ENCODE assay signal across 1 cellular context in the genomic region with DNA sequence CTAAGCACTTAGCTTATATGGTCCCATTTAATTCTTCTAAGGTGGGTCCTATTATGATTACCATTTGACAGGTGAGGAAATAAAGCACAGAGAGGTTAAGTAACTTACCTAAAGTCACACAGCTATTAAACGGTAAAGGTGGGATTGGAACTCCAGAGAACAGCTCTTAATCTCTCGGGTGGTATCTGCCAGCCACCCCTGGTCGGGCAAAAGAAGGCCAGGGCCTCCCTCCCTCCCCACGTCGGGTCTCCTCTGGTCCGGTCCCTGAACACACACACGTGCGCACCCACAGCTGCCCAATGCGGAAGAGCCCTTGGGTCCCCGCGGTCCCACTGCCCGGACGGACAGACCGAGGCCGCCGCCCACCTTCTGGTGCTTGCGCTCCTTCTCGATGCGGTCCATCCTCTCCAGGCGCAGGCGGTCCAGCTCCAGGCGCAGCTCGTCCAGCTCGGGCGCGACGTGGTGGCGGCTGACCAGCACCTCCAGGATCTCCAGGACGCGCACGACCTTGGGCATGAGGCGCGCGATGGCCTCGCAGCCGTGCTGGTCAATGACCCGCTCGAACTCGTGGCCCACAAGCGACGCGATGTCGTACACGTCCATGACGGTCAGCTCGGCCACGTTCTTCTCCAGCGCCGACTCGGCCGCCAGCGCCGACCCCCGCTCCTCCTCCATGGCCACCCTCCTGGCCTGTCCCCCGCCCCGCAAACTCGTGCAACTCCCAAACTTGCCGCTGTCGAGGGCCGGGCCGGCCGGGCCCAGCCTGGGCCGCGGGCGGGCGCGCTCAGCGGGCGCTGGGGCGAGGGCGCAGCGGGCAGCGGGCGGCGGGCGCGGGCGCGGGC.
TF ChIP-seq lines count a peak whose summit lies in the region.

No MANE protein-coding gene starts in this region.

TF ChIP-seq in K562, 482 proteins besides CTCF, POLR2A, EP300 and RAD21 (continued from another document and continues in another):
- TF ChIP-seq, protein P1, sequence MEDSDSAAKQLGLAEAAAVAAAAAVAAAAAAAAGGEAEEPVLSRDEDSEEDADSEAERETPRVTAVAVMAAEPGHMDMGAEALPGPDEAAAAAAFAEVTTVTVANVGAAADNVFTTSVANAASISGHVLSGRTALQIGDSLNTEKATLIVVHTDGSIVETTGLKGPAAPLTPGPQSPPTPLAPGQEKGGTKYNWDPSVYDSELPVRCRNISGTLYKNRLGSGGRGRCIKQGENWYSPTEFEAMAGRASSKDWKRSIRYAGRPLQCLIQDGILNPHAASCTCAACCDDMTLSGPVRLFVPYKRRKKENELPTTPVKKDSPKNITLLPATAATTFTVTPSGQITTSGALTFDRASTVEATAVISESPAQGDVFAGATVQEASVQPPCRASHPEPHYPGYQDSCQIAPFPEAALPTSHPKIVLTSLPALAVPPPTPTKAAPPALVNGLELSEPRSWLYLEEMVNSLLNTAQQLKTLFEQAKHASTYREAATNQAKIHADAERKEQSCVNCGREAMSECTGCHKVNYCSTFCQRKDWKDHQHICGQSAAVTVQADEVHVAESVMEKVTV (CRISPR knock-in tag; IDR thresholded peaks at IDR 0.05) = no peak
- TF ChIP-seq FOXJ2 (tag; IDR thresholded peaks at IDR 0.05) (no peak), SIRT6 (IDR thresholded peaks at IDR 0.05; ENCODE audit: low read depth, low read length) (no peak), FIP1L1 (IDR thresholded peaks at IDR 0.05; ENCODE audit: low read depth, low read length, poor library complexity, severe bottlenecking) (peak; percentile 82), ZBTB8A (IDR thresholded peaks at IDR 0.05; ENCODE audit: partially characterized antibody) (no peak), ZNF174 (CRISPR knock-in tag; IDR thresholded peaks at IDR 0.05) (no peak), SAP30 (IDR thresholded peaks at IDR 0.05; ENCODE audit: borderline replicate concordance, insufficient read depth, low read depth, low read length, poor library complexity, severe bottlenecking) (peak; percentile 55), ZNF165 (CRISPR knock-in tag; IDR thresholded peaks at IDR 0.05; ENCODE audit: borderline replicate concordance) (no peak), HDAC3 (IDR thresholded peaks at IDR 0.05; ENCODE audit: borderline replicate concordance, partially characterized antibody) (no peak), MXD1 (CRISPR knock-in tag; IDR thresholded peaks at IDR 0.05; ENCODE audit: borderline replicate concordance, poor library complexity, severe bottlenecking) (no peak), POLR3G (IDR thresholded peaks at IDR 0.05; ENCODE audit: extremely low read depth, insufficient read length, insufficient replicate concordance) (no peak), SRSF9 (IDR thresholded peaks at IDR 0.05; ENCODE audit: borderline replicate concordance, low read depth, low read length) (no peak), MCM3 (IDR thresholded peaks at IDR 0.05) (no peak), ZNF143 (CRISPR knock-in tag; IDR thresholded peaks at IDR 0.05) (peak; percentile 43; the same call in 1 of the 2 replicates), SMAD3 (CRISPR knock-in tag; conservative IDR thresholded peaks at IDR 0.05) (no peak), PHTF2 (CRISPR knock-in tag; IDR thresholded peaks at IDR 0.05) (no peak), MNT (conservative IDR thresholded peaks at IDR 0.05) (peak; percentile 52 to 73), JUN (IDR thresholded peaks at IDR 0.05; ENCODE audit: borderline replicate concordance, low read depth, low read length) (no peak), JUN (CRISPR knock-in tag; IDR thresholded peaks at IDR 0.05; ENCODE audit: borderline replicate concordance) (peak; percentile 68; the same call in 1 of the 2 replicates), FOXP1 (CRISPR knock-in tag; IDR thresholded peaks at IDR 0.05) (peak; percentile 59; the same call in 1 of the 2 replicates), SMC3 (conservative IDR thresholded peaks at IDR 0.05; ENCODE audit: insufficient read depth, low read depth, low read length) (no peak), TCF7L2 (IDR thresholded peaks at IDR 0.05; ENCODE audit: low read depth, low read length) (no peak), MBD2 (IDR thresholded peaks at IDR 0.05; ENCODE audit: borderline replicate concordance, low read depth) (peak; percentile 32; the same call in 1 of the 2 replicates), BCOR (IDR thresholded peaks at IDR 0.05) (peak; percentile 98), SAFB2 (IDR thresholded peaks at IDR 0.05; ENCODE audit: borderline replicate concordance, low read depth, low read length, severe bottlenecking) (no peak), SMARCA5 (IDR thresholded peaks at IDR 0.05) (peak; percentile 96), TBP (optimal IDR thresholded peaks at IDR 0.05; ENCODE audit: low read depth, low read length) (peak; percentile 23), CHD1 (IDR thresholded peaks at IDR 0.05; ENCODE audit: low read length) (peak; percentile 68), HLTF (IDR thresholded peaks at IDR 0.05) (no peak), KLF6 (CRISPR knock-in tag; IDR thresholded peaks at IDR 0.05; ENCODE audit: borderline replicate concordance) (no peak), SRSF3 (IDR thresholded peaks at IDR 0.05; ENCODE audit: insufficient read depth, low read length) (no peak), PHF20 (IDR thresholded peaks at IDR 0.05; ENCODE audit: partially characterized antibody) (peak; percentile 44), RBM22 (IDR thresholded peaks at IDR 0.05; ENCODE audit: low read depth, low read length, poor library complexity, severe bottlenecking) (peak; percentile 14), ZBTB49 (CRISPR knock-in tag; IDR thresholded peaks at IDR 0.05; ENCODE audit: borderline replicate concordance) (no peak), ARNT (IDR thresholded peaks at IDR 0.05) (0 out of 4 replicates have a peak, but pooled peaks of 1 of the 2 experiments have one; percentile 23), NR1H2 (CRISPR knock-in tag; IDR thresholded peaks at IDR 0.05) (no peak; the same call in 1 of the 2 replicates), ZNF511 (CRISPR knock-in tag; IDR thresholded peaks at IDR 0.05) (peak; percentile 92), ZEB2 (IDR thresholded peaks at IDR 0.05) (no peak), HDAC8 (tag; IDR thresholded peaks at IDR 0.05) (no peak)
- TF ChIP-seq, protein P2, sequence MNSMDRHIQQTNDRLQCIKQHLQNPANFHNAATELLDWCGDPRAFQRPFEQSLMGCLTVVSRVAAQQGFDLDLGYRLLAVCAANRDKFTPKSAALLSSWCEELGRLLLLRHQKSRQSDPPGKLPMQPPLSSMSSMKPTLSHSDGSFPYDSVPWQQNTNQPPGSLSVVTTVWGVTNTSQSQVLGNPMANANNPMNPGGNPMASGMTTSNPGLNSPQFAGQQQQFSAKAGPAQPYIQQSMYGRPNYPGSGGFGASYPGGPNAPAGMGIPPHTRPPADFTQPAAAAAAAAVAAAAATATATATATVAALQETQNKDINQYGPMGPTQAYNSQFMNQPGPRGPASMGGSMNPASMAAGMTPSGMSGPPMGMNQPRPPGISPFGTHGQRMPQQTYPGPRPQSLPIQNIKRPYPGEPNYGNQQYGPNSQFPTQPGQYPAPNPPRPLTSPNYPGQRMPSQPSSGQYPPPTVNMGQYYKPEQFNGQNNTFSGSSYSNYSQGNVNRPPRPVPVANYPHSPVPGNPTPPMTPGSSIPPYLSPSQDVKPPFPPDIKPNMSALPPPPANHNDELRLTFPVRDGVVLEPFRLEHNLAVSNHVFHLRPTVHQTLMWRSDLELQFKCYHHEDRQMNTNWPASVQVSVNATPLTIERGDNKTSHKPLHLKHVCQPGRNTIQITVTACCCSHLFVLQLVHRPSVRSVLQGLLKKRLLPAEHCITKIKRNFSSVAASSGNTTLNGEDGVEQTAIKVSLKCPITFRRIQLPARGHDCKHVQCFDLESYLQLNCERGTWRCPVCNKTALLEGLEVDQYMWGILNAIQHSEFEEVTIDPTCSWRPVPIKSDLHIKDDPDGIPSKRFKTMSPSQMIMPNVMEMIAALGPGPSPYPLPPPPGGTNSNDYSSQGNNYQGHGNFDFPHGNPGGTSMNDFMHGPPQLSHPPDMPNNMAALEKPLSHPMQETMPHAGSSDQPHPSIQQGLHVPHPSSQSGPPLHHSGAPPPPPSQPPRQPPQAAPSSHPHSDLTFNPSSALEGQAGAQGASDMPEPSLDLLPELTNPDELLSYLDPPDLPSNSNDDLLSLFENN (IDR thresholded peaks at IDR 0.05; ENCODE audit: low read depth in 2 of 2, low read length in 2 of 2) = peak in 1 of 2 experiments; percentile 9; a peak in 1 of 4 replicates
- TF ChIP-seq, protein P3, sequence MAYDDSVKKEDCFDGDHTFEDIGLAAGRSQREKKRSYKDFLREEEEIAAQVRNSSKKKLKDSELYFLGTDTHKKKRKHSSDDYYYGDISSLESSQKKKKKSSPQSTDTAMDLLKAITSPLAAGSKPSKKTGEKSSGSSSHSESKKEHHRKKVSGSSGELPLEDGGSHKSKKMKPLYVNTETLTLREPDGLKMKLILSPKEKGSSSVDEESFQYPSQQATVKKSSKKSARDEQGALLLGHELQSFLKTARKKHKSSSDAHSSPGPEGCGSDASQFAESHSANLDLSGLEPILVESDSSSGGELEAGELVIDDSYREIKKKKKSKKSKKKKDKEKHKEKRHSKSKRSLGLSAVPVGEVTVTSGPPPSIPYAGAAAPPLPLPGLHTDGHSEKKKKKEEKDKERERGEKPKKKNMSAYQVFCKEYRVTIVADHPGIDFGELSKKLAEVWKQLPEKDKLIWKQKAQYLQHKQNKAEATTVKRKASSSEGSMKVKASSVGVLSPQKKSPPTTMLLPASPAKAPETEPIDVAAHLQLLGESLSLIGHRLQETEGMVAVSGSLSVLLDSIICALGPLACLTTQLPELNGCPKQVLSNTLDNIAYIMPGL (CRISPR knock-in tag; IDR thresholded peaks at IDR 0.05) = 0 out of 2 replicates have a peak, but pooled peaks have one; percentile 31
- TF ChIP-seq, protein P4, sequence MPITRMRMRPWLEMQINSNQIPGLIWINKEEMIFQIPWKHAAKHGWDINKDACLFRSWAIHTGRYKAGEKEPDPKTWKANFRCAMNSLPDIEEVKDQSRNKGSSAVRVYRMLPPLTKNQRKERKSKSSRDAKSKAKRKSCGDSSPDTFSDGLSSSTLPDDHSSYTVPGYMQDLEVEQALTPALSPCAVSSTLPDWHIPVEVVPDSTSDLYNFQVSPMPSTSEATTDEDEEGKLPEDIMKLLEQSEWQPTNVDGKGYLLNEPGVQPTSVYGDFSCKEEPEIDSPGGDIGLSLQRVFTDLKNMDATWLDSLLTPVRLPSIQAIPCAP (CRISPR knock-in tag; IDR thresholded peaks at IDR 0.05; ENCODE audit: borderline replicate concordance) = no peak
- TF ChIP-seq, protein P5, sequence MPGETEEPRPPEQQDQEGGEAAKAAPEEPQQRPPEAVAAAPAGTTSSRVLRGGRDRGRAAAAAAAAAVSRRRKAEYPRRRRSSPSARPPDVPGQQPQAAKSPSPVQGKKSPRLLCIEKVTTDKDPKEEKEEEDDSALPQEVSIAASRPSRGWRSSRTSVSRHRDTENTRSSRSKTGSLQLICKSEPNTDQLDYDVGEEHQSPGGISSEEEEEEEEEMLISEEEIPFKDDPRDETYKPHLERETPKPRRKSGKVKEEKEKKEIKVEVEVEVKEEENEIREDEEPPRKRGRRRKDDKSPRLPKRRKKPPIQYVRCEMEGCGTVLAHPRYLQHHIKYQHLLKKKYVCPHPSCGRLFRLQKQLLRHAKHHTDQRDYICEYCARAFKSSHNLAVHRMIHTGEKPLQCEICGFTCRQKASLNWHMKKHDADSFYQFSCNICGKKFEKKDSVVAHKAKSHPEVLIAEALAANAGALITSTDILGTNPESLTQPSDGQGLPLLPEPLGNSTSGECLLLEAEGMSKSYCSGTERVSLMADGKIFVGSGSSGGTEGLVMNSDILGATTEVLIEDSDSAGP (CRISPR knock-in tag; IDR thresholded peaks at IDR 0.05) = peak; percentile 75; the same call in 1 of the 2 replicates
- TF ChIP-seq, protein P6, sequence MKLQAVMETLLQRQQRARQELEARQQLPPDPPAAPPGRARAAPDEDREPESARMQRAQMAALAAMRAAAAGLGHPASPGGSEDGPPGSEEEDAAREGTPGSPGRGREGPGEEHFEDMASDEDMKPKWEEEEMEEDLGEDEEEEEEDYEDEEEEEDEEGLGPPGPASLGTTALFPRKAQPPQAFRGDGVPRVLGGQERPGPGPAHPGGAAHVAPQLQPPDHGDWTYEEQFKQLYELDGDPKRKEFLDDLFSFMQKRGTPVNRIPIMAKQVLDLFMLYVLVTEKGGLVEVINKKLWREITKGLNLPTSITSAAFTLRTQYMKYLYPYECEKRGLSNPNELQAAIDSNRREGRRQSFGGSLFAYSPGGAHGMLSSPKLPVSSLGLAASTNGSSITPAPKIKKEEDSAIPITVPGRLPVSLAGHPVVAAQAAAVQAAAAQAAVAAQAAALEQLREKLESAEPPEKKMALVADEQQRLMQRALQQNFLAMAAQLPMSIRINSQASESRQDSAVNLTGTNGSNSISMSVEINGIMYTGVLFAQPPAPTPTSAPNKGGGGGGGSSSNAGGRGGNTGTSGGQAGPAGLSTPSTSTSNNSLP (IDR thresholded peaks at IDR 0.05; ENCODE audit: borderline replicate concordance, low read depth, low read length) = no peak
